Comparison of ENCODE assay signal across 22 cellular contexts in genomic region chr7:37007731-37008130, GRCh38.
"Had no signal": no experiment of that assay in that cellular context is flagged by ENCODE, and none has a peak within 500 bp of the region (broad histone marks: within the 10 kb centered on the region; RNA-seq: fewer than 3 reads in every experiment).

No MANE protein-coding gene starts in this region.

- H3K4me1 Mint-ChIP-seq: activated CD4-positive, alpha-beta T cell treated with anti-CD3 and anti-CD28 coated beads, Interleukin-2, amount 10 ng/mL, durations not matched to agents 7 days and 5 days; activated naive CD4-positive, alpha-beta T cell treated with anti-CD3 and anti-CD28 coated beads, Interleukin-2, amount 10 ng/mL, durations not matched to agents 7 days and 5 days; activated naive CD8-positive, alpha-beta T cell treated with anti-CD3 and anti-CD28 coated beads, Interleukin-2, amount 50 U/mL, for 24 hours had no signal

- H3K9me3 Mint-ChIP-seq: activated CD4-positive, alpha-beta T cell treated with anti-CD3 and anti-CD28 coated beads, Interleukin-2, amount 10 ng/mL, durations not matched to agents 7 days and 5 days; activated naive CD4-positive, alpha-beta T cell treated with anti-CD3 and anti-CD28 coated beads, Interleukin-2, amount 10 ng/mL, durations not matched to agents 7 days and 5 days; activated naive CD8-positive, alpha-beta T cell treated with anti-CD3 and anti-CD28 coated beads, Interleukin-2, amount 50 U/mL, for 24 hours; activated T-cell treated with anti-CD3 and anti-CD28 coated beads, Interleukin-2, amount 50 U/mL, for 4 hours; neural crest cell; T-cell had no signal

- H3K27ac Mint-ChIP-seq: activated CD4-positive, alpha-beta T cell treated with anti-CD3 and anti-CD28 coated beads, Interleukin-2, amount 10 ng/mL, durations not matched to agents 7 days and 5 days; activated naive CD8-positive, alpha-beta T cell treated with anti-CD3 and anti-CD28 coated beads, Interleukin-2, amount 50 U/mL, for 24 hours; T-cell had no signal

- DNase-seq: activated CD4-positive, alpha-beta T cell treated with anti-CD3 and anti-CD28 coated beads, Interleukin-2, amount 10 ng/mL, durations not matched to agents 7 days and 5 days; activated CD8-positive, alpha-beta memory T cell treated with anti-CD3 and anti-CD28 coated beads, Interleukin-2, amount 50 U/mL, for 4 hours; activated effector memory CD4-positive, alpha-beta T cell treated with Interleukin-2 at 50 U/mL for 16 hours; activated naive CD4-positive, alpha-beta T cell treated with anti-CD3 and anti-CD28 coated beads, Interleukin-2, amount 10 ng/mL, durations not matched to agents 7 days and 5 days; activated naive CD8-positive, alpha-beta T cell treated with anti-CD3 and anti-CD28 coated beads, Interleukin-2, amount 50 U/mL, for 24 hours; activated T-cell treated with anti-CD3 and anti-CD28 coated beads, Interleukin-2, amount 50 U/mL, for 4 hours; aorta; dermis blood vessel endothelial cell; foreskin keratinocyte; hippocampal formation; islet precursor cell; lower lobe of right lung; pancreas; sigmoid colon; spleen; stimulated activated naive CD4-positive, alpha-beta T cell; T-cell; T-helper 9 cell; thyroid gland had no signal

- H3K27me3 Mint-ChIP-seq: activated CD4-positive, alpha-beta T cell treated with anti-CD3 and anti-CD28 coated beads, Interleukin-2, amount 10 ng/mL, durations not matched to agents 7 days and 5 days; activated naive CD4-positive, alpha-beta T cell treated with anti-CD3 and anti-CD28 coated beads, Interleukin-2, amount 10 ng/mL, durations not matched to agents 7 days and 5 days; activated naive CD8-positive, alpha-beta T cell treated with anti-CD3 and anti-CD28 coated beads, Interleukin-2, amount 50 U/mL, for 24 hours; T-cell had no signal

- H3K4me3 Mint-ChIP-seq: activated CD4-positive, alpha-beta T cell treated with anti-CD3 and anti-CD28 coated beads, Interleukin-2, amount 10 ng/mL, durations not matched to agents 7 days and 5 days; activated naive CD4-positive, alpha-beta T cell treated with anti-CD3 and anti-CD28 coated beads, Interleukin-2, amount 10 ng/mL, durations not matched to agents 7 days and 5 days; activated naive CD8-positive, alpha-beta T cell treated with anti-CD3 and anti-CD28 coated beads, Interleukin-2, amount 50 U/mL, for 24 hours; activated T-cell treated with anti-CD3 and anti-CD28 coated beads, Interleukin-2, amount 50 U/mL, for 4 hours; neural crest cell; T-cell had no signal

- ATAC-seq: activated naive CD8-positive, alpha-beta T cell treated with anti-CD3 and anti-CD28 coated beads, Interleukin-2, amount 50 U/mL, for 24 hours; activated T-cell treated with anti-CD3 and anti-CD28 coated beads, Interleukin-2, amount 50 U/mL, for 4 hours; foreskin keratinocyte; lower lobe of right lung; T-cell had no signal

- H3K27ac ChIP-seq: breast epithelium, epithelial cell of prostate, foreskin keratinocyte, lower lobe of right lung, pancreas, sigmoid colon, spleen, thyroid gland had no signal
